8 cellular contexts compared by ENCODE assay signal in genomic region chr5:179608131-179608581, GRCh38. TPM values are rescaled to one million over a fixed set of nuclear protein-coding genes. Genes with fewer than 3 reads are reported as not detected.
DNase-seq lines count a peak whose midpoint lies in the region; ATAC-seq and TF ChIP-seq lines count a peak whose summit lies in the region.

No MANE protein-coding gene starts in this region.

- H3K9me3 ChIP-seq in CD8-positive, alpha-beta T cell (ENCODE audit: low read length), result no peaks in the 10 kb centered on the region

- H3K27ac Mint-ChIP-seq in CD8-positive, alpha-beta T cell, result peak overlapping the region; percentile 70
- peak overlapping the region; percentile 47 to 50 for H3K27ac Mint-ChIP-seq in natural killer cell

- H3K4me1 ChIP-seq in CD8-positive, alpha-beta T cell (ENCODE audit: insufficient read depth, low read length), result peaks cover 25% of the 10 kb centered on the region

- H3K4me3 Mint-ChIP-seq in CD8-positive, alpha-beta T cell, result peak overlapping the region; percentile 37
- H3K4me3 Mint-ChIP-seq in natural killer cell, result no peak overlapping the region

- H3K27ac ChIP-seq in CD8-positive, alpha-beta T cell (ENCODE audit: low read depth, low read length), result no peak overlapping the region
- H3K27ac ChIP-seq in angular gyrus (ENCODE audit: low read depth, low read length), result peak overlapping the region; percentile 24
- H3K27ac ChIP-seq in coronary artery, result peak overlapping the region in 1 of 2 donors; percentile 44

- peak in 5 of 7 experiments; percentile 20 to 69 (median 46) for DNase-seq in CD8-positive, alpha-beta T cell
- DNase-seq in NCI-H2171 (lab: John Stamatoyannopoulos, UW) (peak; percentile 8), natural killer cell (no peak), DMS79 treated with DMSO at 0.1 percent for 48 hours (lab: John Stamatoyannopoulos, UW) (no peak), coronary artery (ENCODE audit: low spot score) (no peak), D341Med (ENCODE audit: low spot score) (no peak)

- CTCF ChIA-PET in CD8-positive, alpha-beta T cell (lab: Charles Lee), result interaction anchor here (0.7 to 7.8 kb wide), 2 partner anchors 9 to 13 kb away, joined by 4 to 48 read pairs; partner anchors contain the start of gene HNRNPH1

- intact Hi-C loops in CD8-positive, alpha-beta T cell (cut with DNase I, micrococcal nuclease), result no loop called here
- intact Hi-C loops in natural killer cell (cut with micrococcal nuclease), result no loop called here

- peak; percentile 82 for ATAC-seq in CD8-positive, alpha-beta T cell
- ATAC-seq in natural killer cell, result peak in 2 of 3 donors; percentile 10 to 23
- no peak for ATAC-seq in GM21717 (IDR thresholded peaks at IDR 0.05; ENCODE audit: unreplicated experiment)

- H3K36me3 Mint-ChIP-seq in CD8-positive, alpha-beta T cell, result peaks cover 78% of the 10 kb centered on the region
- peaks cover 21% of the 10 kb centered on the region for H3K36me3 Mint-ChIP-seq in natural killer cell

- peaks cover 45% of the 10 kb centered on the region for H3K4me1 Mint-ChIP-seq in CD8-positive, alpha-beta T cell (ENCODE audit: low read depth)
- H3K4me1 Mint-ChIP-seq in natural killer cell, result peaks cover 23 to 29% of the 10 kb centered on the region in 2 donors

- H3K4me3 ChIP-seq in CD8-positive, alpha-beta T cell (ENCODE audit: low read depth, low read length), result no peak overlapping the region
- no peak overlapping the region for H3K4me3 ChIP-seq in coronary artery

- H3K36me3 ChIP-seq in CD8-positive, alpha-beta T cell (ENCODE audit: insufficient read depth, low read length), result peaks cover 38% of the 10 kb centered on the region

- no peaks in the 10 kb centered on the region for H3K27me3 Mint-ChIP-seq in CD8-positive, alpha-beta T cell (ENCODE audit: low read depth)
- H3K27me3 Mint-ChIP-seq in natural killer cell (ENCODE audit: low read depth in 2 of 2), result no peaks in the 10 kb centered on the region

- no peaks in the 10 kb centered on the region for H3K27me3 ChIP-seq in CD8-positive, alpha-beta T cell (ENCODE audit: insufficient read depth, low read length)

- TF ChIP-seq CTCF in CD8-positive, alpha-beta T cell (IDR thresholded peaks at IDR 0.05), result no peak
- TF ChIP-seq CTCF in natural killer cell (IDR thresholded peaks at IDR 0.05), result no peak
- no peak for TF ChIP-seq CTCF in coronary artery (IDR thresholded peaks at IDR 0.05)

- POLR2A ChIA-PET in CD8-positive, alpha-beta T cell (lab: Charles Lee), result interaction anchor here (1.1 to 3.3 kb wide), 2 partner anchors 12 to 15 kb away, joined by 5 to 26 read pairs; partner anchors contain the start of gene HNRNPH1

- no peaks in the 10 kb centered on the region for H3K9me3 Mint-ChIP-seq in CD8-positive, alpha-beta T cell
- no peaks in the 10 kb centered on the region for H3K9me3 Mint-ChIP-seq in natural killer cell

RNA-seq across cellular contexts. Expression of gene HNRNPH1, which starts 15.3 kb away (rescaled TPM):
- 1,000 to 10,000 TPM; 2,565 to 2,635 TPM for total RNA-seq in CD8-positive, alpha-beta T cell
- 1,000 to 10,000 TPM; 1,749 to 2,212 (median 1,853) TPM for total RNA-seq in natural killer cell

RNA-seq across cellular contexts. Expression of gene RUFY1, which starts 57.8 kb away (rescaled TPM):
- total RNA-seq in CD8-positive, alpha-beta T cell, result 10 to 100 TPM; 19.6 to 19.8 TPM
- 10 to 100 TPM; 40.4 to 48.7 (median 46.6) TPM for total RNA-seq in natural killer cell

Comparison
In these comparisons a context has a peak if more than half of its experiments do, and no peak if none do; other contexts are left out.
1. DNase-seq: peak in CD8-positive, alpha-beta T cell (5 of 7) and NCI-H2171 (single experiment); none in natural killer cell (single experiment), DMS79 treated with DMSO at 0.1 percent for 48 hours (single experiment), coronary artery (single experiment) and D341Med (single experiment).